11 cellular contexts compared by ENCODE assay signal in the genomic region with DNA sequence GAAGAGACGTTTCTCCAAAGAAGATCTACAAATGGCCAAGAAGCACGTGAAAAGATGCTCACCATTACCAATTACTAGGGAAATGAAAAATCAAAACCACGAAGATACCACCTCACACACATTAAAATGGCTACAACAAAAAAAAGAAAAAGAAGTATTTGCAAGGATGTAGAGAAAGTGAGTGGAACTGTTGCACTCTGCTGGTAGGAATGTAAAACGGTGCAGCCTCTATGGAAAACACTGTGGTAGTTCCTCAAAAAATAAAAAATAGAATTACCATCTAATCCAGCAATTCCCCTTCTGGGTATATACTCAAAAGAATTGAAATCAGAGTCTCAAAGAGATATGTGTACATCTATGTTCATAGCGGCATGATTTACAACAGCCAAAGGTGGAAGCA.
A peak's percentile ranks its signal among the peaks of the same experiment; 100 is the strongest.
DNase-seq lines count a peak whose midpoint lies in the region; ATAC-seq and TF ChIP-seq lines count a peak whose summit lies in the region.
"Had no signal": no experiment of that assay in that cellular context is flagged by ENCODE, and none has a peak within 500 bp of the region (broad histone marks: within the 10 kb centered on the region; RNA-seq: fewer than 3 reads in every experiment).

No MANE protein-coding gene starts in this region.

- no peak overlapping the region for H2AFZ ChIP-seq in mammary epithelial cell (ENCODE audit: low read depth, low read length)

- H4K20me1 ChIP-seq in mammary epithelial cell (ENCODE audit: insufficient read depth, low read length), result no peaks in the 10 kb centered on the region

- BruUV-seq in mammary epithelial cell (replicated peaks; lab: Mats Ljungman, UMichigan), result no TSS peak

- TF ChIP-seq POLR2A in right lobe of liver (IDR thresholded peaks at IDR 0.05) (no peak), spleen (IDR thresholded peaks at IDR 0.05) (no peak)

- no peak overlapping the region for H3K4me2 ChIP-seq in mammary epithelial cell (ENCODE audit: insufficient read depth, low read depth, low read length)

- no peaks in the 10 kb centered on the region for H3K9me3 ChIP-seq in mammary epithelial cell (replicated peaks; ENCODE audit: insufficient read depth, low read length)
- H3K9me3 ChIP-seq in right lobe of liver, result peaks cover 0 to 7% (median 1%) of the 10 kb centered on the region in 4 donors
- H3K9me3 ChIP-seq in spleen, result peaks cover 0 to 13% (median 8%) of the 10 kb centered on the region in 8 donors
- H3K9me3 ChIP-seq: left lung had no signal

- DNase-seq in LNCaP clone FGC (ENCODE audit: low read depth) (no peak), mammary epithelial cell (no peak), right lobe of liver (no peak), spleen (no peak)
- DNase-seq in activated CD8-positive, alpha-beta memory T cell treated with anti-CD3 and anti-CD28 coated beads, Interleukin-2, amount 50 U/mL, for 48 hours, result no peak
- DNase-seq: cerebellar nuclear complex, left lung had no signal

- ATAC-seq in right lobe of liver (no peak), HG03439 (IDR thresholded peaks at IDR 0.05; ENCODE audit: unreplicated experiment) (no peak), HG02840 (IDR thresholded peaks at IDR 0.05; ENCODE audit: low FRiP score, unreplicated experiment) (no peak)
- ATAC-seq: left lung had no signal

- in situ Hi-C loops in mammary epithelial cell (cut with MboI; ENCODE audit: low sequenced_read_pairs in 2 of 2), result no loop called here

- H3K4me3 ChIP-seq in LNCaP clone FGC (ENCODE audit: low read depth, low read length), result no peak overlapping the region
- no peak overlapping the region for H3K4me3 ChIP-seq in mammary epithelial cell (replicated peaks in 1 of 3; ENCODE audit: insufficient read depth in 1 of 3, low read depth in 2 of 3, low read length in 3 of 3)
- H3K4me3 ChIP-seq in right lobe of liver, result no peak overlapping the region
- no peak overlapping the region for H3K4me3 ChIP-seq in spleen
- H3K4me3 ChIP-seq: left lung, skin epidermis had no signal

- peak; percentile 62 for TF ChIP-seq CTCF in C4-2B (conservative IDR thresholded peaks at IDR 0.05)
- TF ChIP-seq CTCF in LNCaP clone FGC (IDR thresholded peaks at IDR 0.05; ENCODE audit: control insufficient read depth, extremely low read depth, insufficient read depth), result peak; percentile 51
- TF ChIP-seq CTCF in mammary epithelial cell (conservative IDR thresholded peaks at IDR 0.05 in 1 of 2, IDR thresholded peaks at IDR 0.05 in 1 of 2; ENCODE audit: extremely low read depth in 1 of 2, insufficient read depth in 1 of 2, low read depth in 1 of 2, low read length in 2 of 2), result peak; percentile 63 to 66
- TF ChIP-seq CTCF in right lobe of liver (IDR thresholded peaks at IDR 0.05), result peak; percentile 25 to 46 (median 38)
- TF ChIP-seq CTCF in spleen (IDR thresholded peaks at IDR 0.05 in 8 of 11, conservative IDR thresholded peaks at IDR 0.05 in 3 of 11), result peak in 4 of 11 experiments; percentile 10 to 28 (median 24)

- no peaks in the 10 kb centered on the region for H3K27me3 ChIP-seq in mammary epithelial cell (ENCODE audit: insufficient read depth, low read length)
- no peaks in the 10 kb centered on the region for H3K27me3 ChIP-seq in right lobe of liver
- H3K27me3 ChIP-seq in spleen (replicated peaks in 1 of 7), result no peaks in the 10 kb centered on the region
- H3K27me3 ChIP-seq: left lung had no signal

- dilution Hi-C loops in mammary epithelial cell (cut with HindIII; ENCODE audit: low sequenced_read_pairs), result no loop called here

- intact Hi-C loops in mammary epithelial cell (cut with micrococcal nuclease) (no loop called here), right lobe of liver (cut with DNase I) (no loop called here), spleen (cut with DNase I; ENCODE audit: low total_unique reads) (no loop called here)

- CTCF ChIA-PET in mammary epithelial cell (lab: Charles Lee; ENCODE audit: low non-redundant PET), result no interaction called here

- H3K4me1 ChIP-seq in mammary epithelial cell (ENCODE audit: insufficient read depth, low read length) (no peaks in the 10 kb centered on the region), right lobe of liver (no peaks in the 10 kb centered on the region), spleen (no peaks in the 10 kb centered on the region)
- H3K4me1 ChIP-seq: left lung had no signal

- no peaks in the 10 kb centered on the region for H3K36me3 ChIP-seq in mammary epithelial cell (ENCODE audit: insufficient read depth, low read length)
- H3K36me3 ChIP-seq in right lobe of liver, result no peaks in the 10 kb centered on the region
- H3K36me3 ChIP-seq in spleen, result no peaks in the 10 kb centered on the region
- H3K36me3 ChIP-seq: left lung had no signal

- no peak overlapping the region for H3K27ac ChIP-seq in C4-2B
- H3K27ac ChIP-seq in mammary epithelial cell (ENCODE audit: insufficient read depth, low read depth, low read length), result no peak overlapping the region
- no peak overlapping the region for H3K27ac ChIP-seq in right lobe of liver
- no peak overlapping the region for H3K27ac ChIP-seq in spleen
- H3K27ac ChIP-seq: left lung, skin epidermis had no signal

- WGBS in mammary epithelial cell (ENCODE audit: low coverage, missing lambda C conversion rate), result 55% methylated on average over 5 of the region's 5 CpGs
- WGBS in right lobe of liver (ENCODE audit: insufficient coverage, low coverage, low lambda C conversion rate, missing lambda C conversion rate), result 56% methylated on average over 5 of the region's 5 CpGs
- WGBS in spleen, 5 donors, result 73 to 80% (median 76%) methylated on average over 5 of the region's 5 CpGs

- H3K79me2 ChIP-seq in mammary epithelial cell (ENCODE audit: insufficient read depth, low read length), result no peaks in the 10 kb centered on the region

- H3K9ac ChIP-seq in mammary epithelial cell (ENCODE audit: insufficient read depth, low read length), result no peak overlapping the region
